In genomic region chr6:53624491-53624890, GRCh38 we compare ENCODE assay signal across 1 cellular context.
TF ChIP-seq lines count a peak whose summit lies in the region.

No MANE protein-coding gene starts in this region.

TF ChIP-seq in HEK293, 187 proteins besides CTCF, POLR2A, EP300 and RAD21 (continued from another document):
- TF ChIP-seq ZNF311 (tag by site-specific recombination; IDR thresholded peaks at IDR 0.05; ENCODE audit: borderline replicate concordance) (no peak), ZNF473 (tag by site-specific recombination; IDR thresholded peaks at IDR 0.05) (no peak), ZNF133 (tag by site-specific recombination; IDR thresholded peaks at IDR 0.05) (no peak), ZNF362 (tag by site-specific recombination; IDR thresholded peaks at IDR 0.05) (0 out of 2 replicates have a peak, but pooled peaks have one; percentile 27), EGR2 (tag by site-specific recombination; IDR thresholded peaks at IDR 0.05; ENCODE audit: low read depth) (peak; percentile 65), ZBTB8A (tag by site-specific recombination; IDR thresholded peaks at IDR 0.05) (peak; percentile 44; the same call in 1 of the 2 replicates)
